In the genomic region with DNA sequence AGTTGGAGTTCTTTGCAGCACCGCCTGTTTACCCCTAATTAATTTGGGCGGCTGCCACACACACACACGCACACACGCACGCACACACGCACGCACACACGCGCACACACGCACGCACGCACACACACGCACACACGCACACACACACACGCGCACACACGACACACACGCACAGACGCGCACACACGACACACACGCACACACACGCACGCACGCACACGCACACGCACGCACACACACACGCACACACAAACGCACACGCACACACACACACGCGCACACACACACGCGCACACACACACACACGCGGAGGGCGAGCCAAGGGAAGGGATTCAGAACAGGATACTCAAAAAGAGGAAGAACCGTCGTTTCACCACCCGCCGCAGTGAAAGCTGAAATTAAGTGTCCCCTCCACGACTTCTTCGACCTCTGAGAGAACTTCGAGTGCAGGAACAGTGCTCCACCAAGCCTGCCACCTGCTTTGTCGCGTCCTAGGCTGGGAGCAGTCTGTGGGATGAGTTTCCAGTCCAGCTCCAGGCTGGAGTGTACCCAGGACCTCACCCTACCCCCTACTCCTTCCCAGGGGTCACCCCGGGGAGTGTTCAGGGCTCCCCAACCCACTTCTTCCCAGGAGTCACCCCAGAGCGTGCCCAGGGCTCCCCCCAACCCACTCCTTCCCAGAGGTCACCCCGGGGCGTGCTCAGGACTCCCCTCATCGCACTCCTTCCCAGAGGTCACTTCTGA, we compare ENCODE assay signal across 1 cellular context.
TF ChIP-seq lines count a peak whose summit lies in the region.

No MANE protein-coding gene starts in this region.

TF ChIP-seq in K562, 482 proteins besides CTCF, POLR2A, EP300 and RAD21 (continued from another document and continues in another):
- no peak for TF ChIP-seq ZBTB49 (CRISPR knock-in tag; IDR thresholded peaks at IDR 0.05; ENCODE audit: borderline replicate concordance)
- no peak for TF ChIP-seq MXD1 (CRISPR knock-in tag; IDR thresholded peaks at IDR 0.05; ENCODE audit: borderline replicate concordance, poor library complexity, severe bottlenecking)
- TF ChIP-seq CCNT2 (IDR thresholded peaks at IDR 0.05; ENCODE audit: borderline replicate concordance, extremely low read depth, insufficient read length, low read depth, low read length), result peak; percentile 63
- TF ChIP-seq NCOA4 (IDR thresholded peaks at IDR 0.05; ENCODE audit: partially characterized antibody), result no peak
- no peak for TF ChIP-seq ZNF316 (IDR thresholded peaks at IDR 0.05)
- TF ChIP-seq ZNF395 (CRISPR knock-in tag; IDR thresholded peaks at IDR 0.05), result peak; percentile 96
- TF ChIP-seq HOXB6 (CRISPR knock-in tag; IDR thresholded peaks at IDR 0.05; ENCODE audit: borderline replicate concordance), result no peak
- 0 out of 2 replicates have a peak, but pooled peaks have one; percentile 16 for TF ChIP-seq ZBTB1 (CRISPR knock-in tag; IDR thresholded peaks at IDR 0.05; ENCODE audit: borderline replicate concordance, low read depth)
- TF ChIP-seq ZC3H8 (IDR thresholded peaks at IDR 0.05), result 0 out of 2 replicates have a peak, but pooled peaks have one; percentile 14
- TF ChIP-seq FOXA1 (IDR thresholded peaks at IDR 0.05; ENCODE audit: borderline replicate concordance), result no peak
- no peak for TF ChIP-seq HDAC6 (IDR thresholded peaks at IDR 0.05; ENCODE audit: low read depth, low read length)
- TF ChIP-seq SMC3 (conservative IDR thresholded peaks at IDR 0.05; ENCODE audit: insufficient read depth, low read depth, low read length), result no peak
- TF ChIP-seq, protein P1, sequence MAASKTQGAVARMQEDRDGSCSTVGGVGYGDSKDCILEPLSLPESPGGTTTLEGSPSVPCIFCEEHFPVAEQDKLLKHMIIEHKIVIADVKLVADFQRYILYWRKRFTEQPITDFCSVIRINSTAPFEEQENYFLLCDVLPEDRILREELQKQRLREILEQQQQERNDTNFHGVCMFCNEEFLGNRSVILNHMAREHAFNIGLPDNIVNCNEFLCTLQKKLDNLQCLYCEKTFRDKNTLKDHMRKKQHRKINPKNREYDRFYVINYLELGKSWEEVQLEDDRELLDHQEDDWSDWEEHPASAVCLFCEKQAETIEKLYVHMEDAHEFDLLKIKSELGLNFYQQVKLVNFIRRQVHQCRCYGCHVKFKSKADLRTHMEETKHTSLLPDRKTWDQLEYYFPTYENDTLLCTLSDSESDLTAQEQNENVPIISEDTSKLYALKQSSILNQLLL (CRISPR knock-in tag; IDR thresholded peaks at IDR 0.05; ENCODE audit: borderline replicate concordance), result no peak
- peak; percentile 62 for TF ChIP-seq CC2D1A (IDR thresholded peaks at IDR 0.05)
- no peak for TF ChIP-seq BRD9 (IDR thresholded peaks at IDR 0.05; ENCODE audit: low read depth, partially characterized antibody)
- no peak for TF ChIP-seq FOS (IDR thresholded peaks at IDR 0.05; ENCODE audit: extremely low read depth, insufficient read length)
- no peak for TF ChIP-seq ZKSCAN3 (CRISPR knock-in tag; IDR thresholded peaks at IDR 0.05)
- TF ChIP-seq, protein P2, sequence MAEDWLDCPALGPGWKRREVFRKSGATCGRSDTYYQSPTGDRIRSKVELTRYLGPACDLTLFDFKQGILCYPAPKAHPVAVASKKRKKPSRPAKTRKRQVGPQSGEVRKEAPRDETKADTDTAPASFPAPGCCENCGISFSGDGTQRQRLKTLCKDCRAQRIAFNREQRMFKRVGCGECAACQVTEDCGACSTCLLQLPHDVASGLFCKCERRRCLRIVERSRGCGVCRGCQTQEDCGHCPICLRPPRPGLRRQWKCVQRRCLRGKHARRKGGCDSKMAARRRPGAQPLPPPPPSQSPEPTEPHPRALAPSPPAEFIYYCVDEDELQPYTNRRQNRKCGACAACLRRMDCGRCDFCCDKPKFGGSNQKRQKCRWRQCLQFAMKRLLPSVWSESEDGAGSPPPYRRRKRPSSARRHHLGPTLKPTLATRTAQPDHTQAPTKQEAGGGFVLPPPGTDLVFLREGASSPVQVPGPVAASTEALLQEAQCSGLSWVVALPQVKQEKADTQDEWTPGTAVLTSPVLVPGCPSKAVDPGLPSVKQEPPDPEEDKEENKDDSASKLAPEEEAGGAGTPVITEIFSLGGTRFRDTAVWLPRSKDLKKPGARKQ (CRISPR knock-in tag; IDR thresholded peaks at IDR 0.05), result 0 out of 2 replicates have a peak, but pooled peaks have one; percentile 24
- TF ChIP-seq, protein P3, sequence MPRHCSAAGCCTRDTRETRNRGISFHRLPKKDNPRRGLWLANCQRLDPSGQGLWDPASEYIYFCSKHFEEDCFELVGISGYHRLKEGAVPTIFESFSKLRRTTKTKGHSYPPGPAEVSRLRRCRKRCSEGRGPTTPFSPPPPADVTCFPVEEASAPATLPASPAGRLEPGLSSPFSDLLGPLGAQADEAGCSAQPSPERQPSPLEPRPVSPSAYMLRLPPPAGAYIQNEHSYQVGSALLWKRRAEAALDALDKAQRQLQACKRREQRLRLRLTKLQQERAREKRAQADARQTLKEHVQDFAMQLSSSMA (CRISPR knock-in tag; IDR thresholded peaks at IDR 0.05), result no peak
- TF ChIP-seq CHD4 (IDR thresholded peaks at IDR 0.05; ENCODE audit: insufficient read depth, insufficient replicate concordance, low read depth, low read length, poor library complexity, severe bottlenecking), result peak; percentile 12
- no peak for TF ChIP-seq ZNF561 (CRISPR knock-in tag; conservative IDR thresholded peaks at IDR 0.05)
- no peak for TF ChIP-seq SIRT6 (IDR thresholded peaks at IDR 0.05; ENCODE audit: low read depth, low read length)
- TF ChIP-seq HCFC1 (IDR thresholded peaks at IDR 0.05; ENCODE audit: low read depth, low read length), result no peak
- no peak for TF ChIP-seq CBFA2T3 (IDR thresholded peaks at IDR 0.05)
- no peak for TF ChIP-seq PHF8 (IDR thresholded peaks at IDR 0.05; ENCODE audit: borderline replicate concordance, low read length)
- TF ChIP-seq DLX4 (CRISPR knock-in tag; IDR thresholded peaks at IDR 0.05), result no peak
- TF ChIP-seq RBM14 (IDR thresholded peaks at IDR 0.05; ENCODE audit: borderline replicate concordance, insufficient read depth, low read depth, low read length), result no peak
- no peak for TF ChIP-seq ARID3B (CRISPR knock-in tag; IDR thresholded peaks at IDR 0.05; ENCODE audit: borderline replicate concordance)
- TF ChIP-seq FOXJ2 (tag; IDR thresholded peaks at IDR 0.05), result no peak
- TF ChIP-seq, protein P4, sequence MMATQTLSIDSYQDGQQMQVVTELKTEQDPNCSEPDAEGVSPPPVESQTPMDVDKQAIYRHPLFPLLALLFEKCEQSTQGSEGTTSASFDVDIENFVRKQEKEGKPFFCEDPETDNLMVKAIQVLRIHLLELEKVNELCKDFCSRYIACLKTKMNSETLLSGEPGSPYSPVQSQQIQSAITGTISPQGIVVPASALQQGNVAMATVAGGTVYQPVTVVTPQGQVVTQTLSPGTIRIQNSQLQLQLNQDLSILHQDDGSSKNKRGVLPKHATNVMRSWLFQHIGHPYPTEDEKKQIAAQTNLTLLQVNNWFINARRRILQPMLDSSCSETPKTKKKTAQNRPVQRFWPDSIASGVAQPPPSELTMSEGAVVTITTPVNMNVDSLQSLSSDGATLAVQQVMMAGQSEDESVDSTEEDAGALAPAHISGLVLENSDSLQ (IDR thresholded peaks at IDR 0.05), result no peak
- TF ChIP-seq PYGO2 (tag; IDR thresholded peaks at IDR 0.05), result 0 out of 2 replicates have a peak, but pooled peaks have one; percentile 23
- TF ChIP-seq LEF1 (IDR thresholded peaks at IDR 0.05), result no peak
- TF ChIP-seq MEF2A (IDR thresholded peaks at IDR 0.05; ENCODE audit: control insufficient read depth, low read depth, low read length), result no peak
- no peak for TF ChIP-seq ZNF518B (CRISPR knock-in tag; IDR thresholded peaks at IDR 0.05)
- TF ChIP-seq ZKSCAN1 (IDR thresholded peaks at IDR 0.05; ENCODE audit: low read depth, low read length), result no peak
- TF ChIP-seq, protein P5, sequence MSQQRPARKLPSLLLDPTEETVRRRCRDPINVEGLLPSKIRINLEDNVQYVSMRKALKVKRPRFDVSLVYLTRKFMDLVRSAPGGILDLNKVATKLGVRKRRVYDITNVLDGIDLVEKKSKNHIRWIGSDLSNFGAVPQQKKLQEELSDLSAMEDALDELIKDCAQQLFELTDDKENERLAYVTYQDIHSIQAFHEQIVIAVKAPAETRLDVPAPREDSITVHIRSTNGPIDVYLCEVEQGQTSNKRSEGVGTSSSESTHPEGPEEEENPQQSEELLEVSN (IDR thresholded peaks at IDR 0.05; ENCODE audit: borderline replicate concordance in 1 of 2, extremely low read depth in 1 of 2, insufficient read depth in 1 of 2, insufficient read length in 1 of 2, low read depth in 1 of 2, low read length in 1 of 2, poor library complexity in 1 of 2, severe bottlenecking in 1 of 2), result peak; percentile 28 to 67
- no peak for TF ChIP-seq PRMT5 (CRISPR knock-in tag; IDR thresholded peaks at IDR 0.05)
- TF ChIP-seq ATF7 (IDR thresholded peaks at IDR 0.05), result no peak
- TF ChIP-seq ELK1 (CRISPR knock-in tag; IDR thresholded peaks at IDR 0.05), result no peak
- TF ChIP-seq ZNF12 (CRISPR knock-in tag; IDR thresholded peaks at IDR 0.05), result no peak
- no peak for TF ChIP-seq BMI1 (IDR thresholded peaks at IDR 0.05; ENCODE audit: low read length)
- peak; percentile 28; the same call in 1 of the 2 replicates for TF ChIP-seq SMARCE1 (IDR thresholded peaks at IDR 0.05)
